In the genomic region with DNA sequence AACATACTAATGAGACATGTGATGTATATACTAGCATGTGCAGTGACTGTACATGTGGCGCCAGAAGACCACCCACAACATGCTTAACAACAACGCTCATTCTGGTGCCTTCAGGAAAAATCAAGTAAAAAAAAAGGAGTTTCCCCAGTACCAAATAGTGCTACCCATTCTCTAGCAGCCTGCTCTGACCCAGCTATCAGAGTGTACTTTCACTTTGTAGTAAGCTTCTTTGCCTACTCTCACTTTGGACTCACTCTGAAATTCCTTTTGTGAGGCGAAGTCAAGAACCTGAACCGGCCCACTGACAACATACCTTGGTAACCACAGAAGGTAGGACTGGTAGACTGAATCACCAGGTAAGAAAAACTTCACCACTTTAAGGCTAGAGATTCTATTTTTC, we compare ENCODE assay signal across 19 cellular contexts.
"Had no signal": no experiment of that assay in that cellular context is flagged by ENCODE, and none has a peak within 500 bp of the region (broad histone marks: within the 10 kb centered on the region; RNA-seq: fewer than 3 reads in every experiment).

No MANE protein-coding gene starts in this region.

- H3K4me1 ChIP-seq: SJCRH30 had no signal

- DNase-seq: KBM-7; MG63; NCI-H1092; NCI-H1105 treated with DMSO at 0.1 percent for 48 hours; NCI-H1417 treated with DMSO at 0.1 percent for 48 hours; NCI-H146; NCI-H1694 treated with DMSO at 0.1 percent for 48 hours; NCI-H1930; NCI-H2081; NCI-H2107; NCI-H2227 treated with DMSO at 0.1 percent for 48 hours; NCI-H524; NCI-H526 treated with DMSO at 0.1 percent for 48 hours; NCI-H774; NK-92 treated with Interleukin-12 subunit alpha and Interleukin-12 subunit beta, amount 100 ng/mL, for 24 hours; PC-3; SHP77 treated with DMSO at 0.1 percent for 48 hours; SJCRH30; T-helper 1 cell had no signal

- H3K27ac ChIP-seq: SJCRH30 had no signal

- H3K36me3 ChIP-seq: MG63, SJCRH30 had no signal

- H3K4me3 ChIP-seq: MG63, SJCRH30 had no signal

- H3K9me3 ChIP-seq: MG63, SJCRH30 had no signal

- H3K27me3 ChIP-seq: MG63, SJCRH30 had no signal
